ENCODE assay signal across 26 cellular contexts in the genomic region with DNA sequence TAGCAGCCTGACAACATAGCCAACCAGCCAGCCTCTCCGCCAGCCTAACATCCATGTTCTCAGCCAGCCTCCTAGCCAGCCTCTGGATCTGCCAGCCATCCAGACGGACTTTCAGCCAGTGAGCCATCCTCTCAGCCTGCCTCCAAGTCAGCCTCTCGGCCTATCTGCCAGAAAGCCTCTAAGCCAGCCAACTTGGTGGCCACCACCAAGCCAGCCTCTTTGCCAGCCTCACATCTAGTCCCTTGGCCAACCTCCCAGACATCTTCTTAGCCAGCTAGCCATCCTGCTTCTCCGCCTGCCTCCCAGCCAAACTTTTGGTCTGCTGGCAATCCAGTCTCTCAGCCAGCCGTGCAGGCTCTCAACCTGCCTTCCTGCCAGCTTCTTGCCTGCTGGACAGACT. TPM values are rescaled to one million over a fixed set of nuclear protein-coding genes. Genes with fewer than 3 reads are reported as not detected.
"Had no signal": no experiment of that assay in that cellular context is flagged by ENCODE, and none has a peak within 500 bp of the region (broad histone marks: within the 10 kb centered on the region; RNA-seq: fewer than 3 reads in every experiment).

No MANE protein-coding gene starts in this region.

- ATAC-seq: activated CD8-positive, alpha-beta memory T cell treated with anti-CD3 and anti-CD28 coated beads, Interleukin-2, amount 10 ng/mL, durations not matched to agents 7 days and 5 days; activated T-cell treated with anti-CD3 and anti-CD28 coated beads, Interleukin-2, amount 50 U/mL, for 4 hours; T-helper 17 cell; WTC11 had no signal

- H3K27me3 ChIP-seq: brain microvascular endothelial cell, cardiac muscle cell had no signal

- H3K27ac Mint-ChIP-seq: activated CD4-positive, alpha-beta T cell treated with anti-CD3 and anti-CD28 coated beads, Interleukin-2, amount 10 ng/mL, durations not matched to agents 24 days and 14 days; activated CD8-positive, alpha-beta memory T cell treated with anti-CD3 and anti-CD28 coated beads, Interleukin-2, amount 10 ng/mL, durations not matched to agents 7 days and 5 days; activated naive CD4-positive, alpha-beta T cell treated with anti-CD3 and anti-CD28 coated beads for 36 hours; activated naive CD8-positive, alpha-beta T cell; T-helper 17 cell; WTC11 had no signal

- H3K4me3 ChIP-seq: cardiac muscle cell had no signal

- H3K9me3 Mint-ChIP-seq: activated naive CD4-positive, alpha-beta T cell treated with anti-CD3 and anti-CD28 coated beads for 36 hours; activated T-cell treated with anti-CD3 and anti-CD28 coated beads, Interleukin-2, amount 50 U/mL, for 4 hours; WTC11 had no signal

- H3K27ac ChIP-seq: brain microvascular endothelial cell, cardiac muscle cell had no signal

- H3K27me3 Mint-ChIP-seq: activated CD4-positive, alpha-beta T cell treated with anti-CD3 and anti-CD28 coated beads, Interleukin-2, amount 10 ng/mL, durations not matched to agents 24 days and 14 days; activated CD8-positive, alpha-beta memory T cell treated with anti-CD3 and anti-CD28 coated beads, Interleukin-2, amount 10 ng/mL, durations not matched to agents 7 days and 5 days; activated naive CD8-positive, alpha-beta T cell; T-helper 17 cell had no signal

- DNase-seq: activated CD4-positive, alpha-beta T cell treated with anti-CD3 and anti-CD28 coated beads for 1 hour; activated CD4-positive, alpha-beta T cell treated with anti-CD3 and anti-CD28 coated beads, Interleukin-2, amount 10 ng/mL, durations not matched to agents 24 days and 14 days; activated CD4-positive, alpha-beta T cell treated with anti-CD3 and anti-CD28 coated beads, Interleukin-2, amount 50 U/mL, for 48 hours; activated CD8-positive, alpha-beta memory T cell treated with anti-CD3 and anti-CD28 coated beads, Interleukin-2, amount 10 ng/mL, durations not matched to agents 7 days and 5 days; activated gamma-delta T cell; activated naive CD4-positive, alpha-beta T cell treated with anti-CD3 and anti-CD28 coated beads for 36 hours; activated T-cell treated with anti-CD3 and anti-CD28 coated beads, Interleukin-2, amount 50 U/mL, for 4 hours; brain microvascular endothelial cell; IMR-90; Kasumi-1; KBM-7; NCI-H1048; NCI-H1417; NCI-H1930; NCI-H2107; NCI-H2171 treated with DMSO at 0.1 percent for 48 hours; NCI-H226; NCI-H510A treated with DMSO at 0.1 percent for 48 hours; NCI-H69; SIG-M5; T-helper 17 cell; T-helper 9 cell had no signal

- H3K36me3 ChIP-seq: brain microvascular endothelial cell, cardiac muscle cell had no signal

- H3K4me3 Mint-ChIP-seq: activated CD4-positive, alpha-beta T cell treated with anti-CD3 and anti-CD28 coated beads, Interleukin-2, amount 10 ng/mL, durations not matched to agents 24 days and 14 days; activated CD8-positive, alpha-beta memory T cell treated with anti-CD3 and anti-CD28 coated beads, Interleukin-2, amount 10 ng/mL, durations not matched to agents 7 days and 5 days; activated naive CD4-positive, alpha-beta T cell treated with anti-CD3 and anti-CD28 coated beads for 36 hours; activated naive CD8-positive, alpha-beta T cell; activated T-cell treated with anti-CD3 and anti-CD28 coated beads, Interleukin-2, amount 50 U/mL, for 4 hours; T-helper 17 cell; WTC11 had no signal

RNA-seq across cellular contexts. Expression of gene DTHD1, which starts 20.7 kb away (rescaled TPM):
- total RNA-seq: cardiac muscle cell, IMR-90, RPMI7951, WTC11 had no signal
- polyA plus RNA-seq: cardiac muscle cell, IMR-90 had no signal
